25 cellular contexts compared by ENCODE assay signal in the genomic region with DNA sequence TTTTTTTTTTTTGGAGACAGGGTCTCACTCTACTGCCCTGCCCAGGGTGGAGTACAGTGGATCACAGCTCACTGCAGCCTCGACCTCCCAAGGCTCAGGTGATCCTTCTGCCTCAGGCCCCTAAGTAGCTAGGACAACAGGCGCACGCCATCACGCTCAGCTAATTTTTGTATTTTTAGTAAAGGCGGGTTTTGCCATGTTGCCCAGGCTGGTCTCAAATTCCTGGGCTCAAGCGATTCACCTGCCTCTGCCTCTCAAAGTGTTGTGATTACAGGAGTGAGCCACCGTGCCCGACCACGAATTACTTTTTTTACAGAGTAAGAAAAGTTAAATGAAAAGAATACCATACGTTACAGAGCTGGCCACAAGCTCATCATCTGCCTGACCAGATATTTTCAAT.
"Had no signal": no experiment of that assay in that cellular context is flagged by ENCODE, and none has a peak within 500 bp of the region (broad histone marks: within the 10 kb centered on the region; RNA-seq: fewer than 3 reads in every experiment).

No MANE protein-coding gene starts in this region.

- H3K4me3 ChIP-seq: coronary artery, gastrocnemius medialis, suprapubic skin, transverse colon, uterus had no signal

- DNase-seq: activated CD4-positive, alpha-beta memory T cell treated with anti-CD3 and anti-CD28 coated beads, Interleukin-2, amount 10 ng/mL, durations not matched to agents 7 days and 5 days; activated CD4-positive, alpha-beta T cell treated with anti-CD3 and anti-CD28 coated beads, Interleukin-2, amount 10 ng/mL, durations not matched to agents 24 days and 14 days; activated CD4-positive, CD25-positive, alpha-beta regulatory T cell treated with anti-CD3 and anti-CD28 coated beads, Interleukin-2, amount 50 U/mL, for 72 hours; activated CD8-positive, alpha-beta memory T cell treated with anti-CD3 and anti-CD28 coated beads, Interleukin-2, amount 50 U/mL, for 48 hours; activated gamma-delta T cell treated with Interleukin-2 at 50 U/mL for 16 hours; activated naive CD4-positive, alpha-beta T cell treated with anti-CD3 and anti-CD28 coated beads, Interleukin-2, amount 50 U/mL, for 16 hours; activated T-cell treated with anti-CD3 and anti-CD28 coated beads, Interleukin-2, amount 50 U/mL, for 24 hours; amygdala; cerebellar nuclear complex; effector memory CD8-positive, alpha-beta T cell; erythroblast; gastrocnemius medialis; glutamatergic neuron; left ventricle myocardium superior; natural killer cell; right cardiac atrium; stimulated activated CD4-positive, alpha-beta T cell treated with anti-CD3 and anti-CD28 coated beads, Interleukin-15, amount 100 ng/mL, for 24 hours; stimulated activated CD4-positive, alpha-beta T cell treated with anti-CD3 and anti-CD28 coated beads, Interleukin-2, amount 100 ng/mL, for 24 hours; stimulated activated naive B cell treated with anti-CD40 and anti-IgM and Interleukin-4, amounts not matched to agents 10 μg/mL and 1 μg/mL and 100 μg/mL, for 72 hours; T-helper 9 cell; transverse colon; uterus; WERI-Rb-1 had no signal

- H3K4me1 ChIP-seq: suprapubic skin had no signal

- H3K27me3 ChIP-seq: gastrocnemius medialis, suprapubic skin, transverse colon, uterus had no signal

- H3K27ac ChIP-seq: coronary artery, gastrocnemius medialis, suprapubic skin, transverse colon, uterus, WERI-Rb-1 had no signal

- H3K36me3 ChIP-seq: uterus had no signal

- ATAC-seq: effector memory CD8-positive, alpha-beta T cell; gastrocnemius medialis; left ventricle myocardium superior; natural killer cell; right cardiac atrium; stimulated activated naive B cell treated with anti-CD40 and anti-IgM and Interleukin-4, amounts not matched to agents 10 μg/mL and 1 μg/mL and 100 μg/mL, for 72 hours had no signal

- H3K9me3 ChIP-seq: gastrocnemius medialis, suprapubic skin, transverse colon, uterus had no signal
